In the genomic region with DNA sequence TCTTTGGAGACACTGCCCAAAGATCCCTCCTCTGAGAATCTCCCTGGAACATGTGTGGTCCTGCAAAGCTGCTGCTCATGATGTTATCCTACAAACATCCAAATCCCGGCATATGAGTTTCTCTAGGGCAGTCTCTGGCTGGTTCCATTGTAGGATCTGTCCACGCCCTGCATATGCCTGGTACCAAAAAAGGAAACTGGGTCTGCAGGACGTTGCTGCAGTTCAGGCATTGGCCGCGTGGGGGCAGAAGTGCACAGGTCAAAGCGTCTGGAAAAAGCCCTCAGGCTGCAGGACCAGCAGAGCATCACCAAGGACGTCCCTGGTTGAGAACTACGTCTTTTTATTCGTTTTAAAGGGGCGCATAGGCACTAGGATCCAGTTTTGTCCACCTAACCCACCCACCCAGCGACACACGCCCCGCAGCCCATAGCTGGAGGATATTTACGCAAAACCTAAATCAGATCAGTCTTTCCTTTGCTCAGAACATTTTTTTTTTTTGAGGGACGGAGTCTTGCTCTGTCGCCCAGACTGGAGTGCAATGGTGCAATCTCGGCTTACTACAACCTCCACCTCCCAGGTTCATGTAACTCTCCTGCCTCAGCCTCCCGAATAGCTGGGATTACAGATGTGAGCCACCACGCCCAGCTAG, we compare ENCODE assay signal across 8 cellular contexts. TPM values are rescaled to one million over a fixed set of nuclear protein-coding genes. Genes with fewer than 3 reads are reported as not detected.
DNase-seq lines count a peak whose midpoint lies in the region; ATAC-seq and TF ChIP-seq lines count a peak whose summit lies in the region.

No MANE protein-coding gene starts in this region.

- no peak overlapping the region for H3K4me3 Mint-ChIP-seq in activated CD4-positive, alpha-beta T cell treated with anti-CD3 and anti-CD28 coated beads, Interleukin-2, amount 10 ng/mL, durations not matched to agents 24 days and 14 days

- H3K27ac Mint-ChIP-seq in activated CD4-positive, alpha-beta T cell treated with anti-CD3 and anti-CD28 coated beads, Interleukin-2, amount 10 ng/mL, durations not matched to agents 24 days and 14 days: no peak overlapping the region

- DNase-seq in NCI-H748 treated with DMSO at 0.1 percent for 48 hours (lab: John Stamatoyannopoulos, UW) (peak; percentile 66), choroid plexus epithelial cell (ENCODE audit: low read depth) (peak; percentile 91), left lobe of liver (ENCODE audit: low spot score) (peak; percentile 88)
- DNase-seq in activated CD4-positive, alpha-beta T cell treated with anti-CD3 and anti-CD28 coated beads, Interleukin-2, amount 10 ng/mL, durations not matched to agents 24 days and 14 days: peak; percentile 98
- peak; percentile 95 to 96 for DNase-seq in stimulated activated CD4-positive, alpha-beta T cell treated with anti-CD3 and anti-CD28 coated beads, Interleukin-2, amount 100 ng/mL, for 48 hours

- TF ChIP-seq CTCF in C4-2B (conservative IDR thresholded peaks at IDR 0.05) (peak; percentile 97), choroid plexus epithelial cell (conservative IDR thresholded peaks at IDR 0.05; ENCODE audit: low read depth, low read length) (peak; percentile 99)

- ATAC-seq in HG02798 (IDR thresholded peaks at IDR 0.05; ENCODE audit: poor library complexity, unreplicated experiment) (peak; percentile 57), left lobe of liver (peak; percentile 100), HG03565 (IDR thresholded peaks at IDR 0.05; ENCODE audit: unreplicated experiment) (no peak)

- intact Hi-C loops in activated CD4-positive, alpha-beta T cell treated with anti-CD3 and anti-CD28 coated beads, Interleukin-2, amount 10 ng/mL, durations not matched to agents 24 days and 14 days (cut with micrococcal nuclease): loop anchor here (1.0 to 5.0 kb wide), 2 partner anchors 38 to 108 kb away; no protein-coding TSS in a partner anchor

- H3K4me1 Mint-ChIP-seq in activated CD4-positive, alpha-beta T cell treated with anti-CD3 and anti-CD28 coated beads, Interleukin-2, amount 10 ng/mL, durations not matched to agents 24 days and 14 days: peaks cover 5% of the 10 kb centered on the region

- H3K36me3 Mint-ChIP-seq in activated CD4-positive, alpha-beta T cell treated with anti-CD3 and anti-CD28 coated beads, Interleukin-2, amount 10 ng/mL, durations not matched to agents 24 days and 14 days (ENCODE audit: low read depth): no peaks in the 10 kb centered on the region

- H3K9me3 Mint-ChIP-seq in activated CD4-positive, alpha-beta T cell treated with anti-CD3 and anti-CD28 coated beads, Interleukin-2, amount 10 ng/mL, durations not matched to agents 24 days and 14 days: no peaks in the 10 kb centered on the region

- no peak overlapping the region for H3K4me3 ChIP-seq in choroid plexus epithelial cell (ENCODE audit: low read depth, low read length)

- no peaks in the 10 kb centered on the region for H3K27me3 Mint-ChIP-seq in activated CD4-positive, alpha-beta T cell treated with anti-CD3 and anti-CD28 coated beads, Interleukin-2, amount 10 ng/mL, durations not matched to agents 24 days and 14 days

- no peak overlapping the region for H3K27ac ChIP-seq in C4-2B

RNA-seq across cellular contexts. Expression of a gene that starts 12.9 kb away (rescaled TPM):
- 5.6 and 7.0 TPM in 2 replicates for total RNA-seq in activated CD4-positive, alpha-beta T cell treated with anti-CD3 and anti-CD28 coated beads, Interleukin-2, amount 10 ng/mL, durations not matched to agents 24 days and 14 days
- total RNA-seq in left lobe of liver: 5.3 TPM

RNA-seq across cellular contexts. Expression of a gene that starts 46.5 kb away (rescaled TPM):
- 8.7 and 9.0 TPM in 2 replicates for total RNA-seq in activated CD4-positive, alpha-beta T cell treated with anti-CD3 and anti-CD28 coated beads, Interleukin-2, amount 10 ng/mL, durations not matched to agents 24 days and 14 days
- 3.9 TPM for total RNA-seq in left lobe of liver

RNA-seq across cellular contexts. Expression of a gene that starts 46.6 kb away (rescaled TPM):
- total RNA-seq in activated CD4-positive, alpha-beta T cell treated with anti-CD3 and anti-CD28 coated beads, Interleukin-2, amount 10 ng/mL, durations not matched to agents 24 days and 14 days: 22.3 and 26.6 TPM in 2 replicates
- total RNA-seq in left lobe of liver: 9.1 TPM
